Comparison of ENCODE assay signal across 8 cellular contexts in the genomic region with DNA sequence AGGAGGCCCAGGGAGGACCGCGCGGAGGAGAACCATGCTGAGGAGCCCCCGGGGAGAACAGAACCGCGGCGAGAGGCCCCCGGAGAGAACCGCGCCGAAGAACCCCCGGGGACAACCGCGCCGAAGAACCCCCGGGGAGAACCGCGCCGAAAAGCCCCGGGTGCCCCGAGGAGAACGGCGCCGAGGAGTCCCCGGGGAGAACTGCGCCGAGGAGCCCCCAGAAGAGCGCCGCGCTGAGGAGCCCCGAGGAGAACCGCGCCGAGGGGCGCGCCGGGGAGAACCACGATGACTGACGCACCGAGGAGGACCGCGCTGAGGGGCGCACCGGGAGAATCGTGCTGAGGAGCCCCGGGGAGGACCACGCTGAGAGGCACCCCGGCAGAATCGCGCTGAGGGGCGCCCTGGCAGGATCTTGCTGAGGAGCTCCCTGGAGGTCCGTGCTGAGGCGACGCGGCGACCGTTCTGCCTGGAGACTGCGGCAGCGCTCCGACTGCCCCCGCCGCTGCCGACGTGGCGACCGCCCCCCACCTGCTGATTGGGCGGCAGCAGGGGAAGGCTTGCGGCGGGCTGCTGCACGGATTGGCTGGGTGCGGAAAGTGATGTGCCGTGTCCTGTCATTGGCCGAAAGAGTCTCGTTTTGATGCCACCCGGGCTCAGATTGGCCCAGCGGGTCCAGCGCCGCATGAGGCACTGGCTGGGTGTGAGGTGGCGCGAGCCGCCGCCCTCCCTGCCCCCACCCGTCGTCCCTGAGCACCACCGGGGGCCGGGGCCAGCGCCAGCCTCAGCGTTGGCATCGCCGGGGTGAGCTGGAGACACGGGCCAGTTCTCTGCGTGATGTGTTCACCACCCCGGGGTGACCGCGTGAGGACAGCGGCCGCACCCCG.
A peak's percentile ranks its signal among the peaks of the same experiment; 100 is the strongest.
DNase-seq lines count a peak whose midpoint lies in the region; ATAC-seq and TF ChIP-seq lines count a peak whose summit lies in the region.

A gene (minus strand): TSS at position 464 of the 884 bp plus-strand sequence.

- ATAC-seq in GM19025 (IDR thresholded peaks at IDR 0.05; ENCODE audit: low read depth, unreplicated experiment): peak; percentile 86
- peak; percentile 85 for ATAC-seq in HG03280 (IDR thresholded peaks at IDR 0.05; ENCODE audit: unreplicated experiment)

- H3K4me3 ChIP-seq in AG10803 (ENCODE audit: low read length): peak within 1 kb of the TSS; percentile 81

- DNase-seq in AG10803 (ENCODE audit: low read depth): peak; percentile 93
- DNase-seq in NCI-H446 treated with DMSO at 0.1 percent for 48 hours (lab: John Stamatoyannopoulos, UW): peak; percentile 84
- peak; percentile 81 to 84 for DNase-seq in activated CD4-positive, alpha-beta T cell treated with anti-CD3 and anti-CD28 coated beads for 4 hours
- DNase-seq in left kidney (ENCODE audit: low read depth, low spot score): peak; percentile 97
- DNase-seq in stimulated activated CD4-positive, alpha-beta T cell treated with anti-CD3 and anti-CD28 coated beads, Interleukin-1b, Interleukin-23, amount 100 ng/mL, for 4 hours (ENCODE audit: low read depth in 2 of 2): peak; percentile 70 to 71

- peak within 1 kb of the TSS; percentile 88 for H3K27ac ChIP-seq in cingulate gyrus (ENCODE audit: low read depth, low read length)

- no peak for TF ChIP-seq CTCF in AG10803 (conservative IDR thresholded peaks at IDR 0.05; ENCODE audit: low read length)

Comparison
In these comparisons a context has a peak if more than half of its experiments do, and no peak if none do; other contexts are left out.
1. Peak in every context shown above with its lines: DNase-seq, ATAC-seq, H3K4me3 ChIP-seq and H3K27ac ChIP-seq.